ENCODE assay signal across 9 cellular contexts in genomic region chr19:45809643-45810159, GRCh38. TPM values are rescaled to one million over a fixed set of nuclear protein-coding genes. Genes with fewer than 3 reads are reported as not detected.
A peak's percentile ranks its signal among the peaks of the same experiment; 100 is the strongest.
DNase-seq lines count a peak whose midpoint lies in the region; ATAC-seq and TF ChIP-seq lines count a peak whose summit lies in the region.
"Had no signal": no experiment of that assay in that cellular context is flagged by ENCODE, and none has a peak within 500 bp of the region (broad histone marks: within the 10 kb centered on the region; RNA-seq: fewer than 3 reads in every experiment).

No MANE protein-coding gene starts in this region.

- H3K9me3 Mint-ChIP-seq in activated T-cell treated with anti-CD3 and anti-CD28 coated beads, Interleukin-2, amount 50 U/mL, for 72 hours = no peaks in the 10 kb centered on the region
- H3K9me3 Mint-ChIP-seq in endodermal cell = no peaks in the 10 kb centered on the region
- no peaks in the 10 kb centered on the region for H3K9me3 Mint-ChIP-seq in stimulated activated naive CD8-positive, alpha-beta T cell treated with anti-CD3 and anti-CD28 coated beads, Interleukin-15, amount 100 ng/mL, for 72 hours
- no peaks in the 10 kb centered on the region for H3K9me3 Mint-ChIP-seq in effector memory CD8-positive, alpha-beta T cell
- H3K9me3 Mint-ChIP-seq: memory B cell had no signal

- H3K36me3 ChIP-seq in endodermal cell (ENCODE audit: control insufficient read depth, insufficient read depth, low read length) = no peaks in the 10 kb centered on the region

- peak overlapping the region; percentile 48 for H3K27ac Mint-ChIP-seq in activated T-cell treated with anti-CD3 and anti-CD28 coated beads, Interleukin-2, amount 50 U/mL, for 72 hours
- H3K27ac Mint-ChIP-seq in endodermal cell = peak overlapping the region; percentile 46
- H3K27ac Mint-ChIP-seq in stimulated activated naive CD8-positive, alpha-beta T cell treated with anti-CD3 and anti-CD28 coated beads, Interleukin-15, amount 100 ng/mL, for 72 hours = peak overlapping the region in 1 of 2 donors; percentile 29
- H3K27ac Mint-ChIP-seq in effector memory CD8-positive, alpha-beta T cell = no peak overlapping the region
- H3K27ac Mint-ChIP-seq: memory B cell had no signal

- H3K4me1 ChIP-seq in endodermal cell (ENCODE audit: control insufficient read depth, insufficient read depth, low read length) = no peaks in the 10 kb centered on the region

- peaks cover 7% of the 10 kb centered on the region for H3K4me1 Mint-ChIP-seq in activated T-cell treated with anti-CD3 and anti-CD28 coated beads, Interleukin-2, amount 50 U/mL, for 72 hours (ENCODE audit: low read depth)
- H3K4me1 Mint-ChIP-seq in endodermal cell = peaks cover 1% of the 10 kb centered on the region
- peaks cover 8% of the 10 kb centered on the region for H3K4me1 Mint-ChIP-seq in stimulated activated naive CD8-positive, alpha-beta T cell treated with anti-CD3 and anti-CD28 coated beads, Interleukin-15, amount 100 ng/mL, for 72 hours
- no peaks in the 10 kb centered on the region for H3K4me1 Mint-ChIP-seq in effector memory CD8-positive, alpha-beta T cell (ENCODE audit: low read depth in 2 of 2)

- DNase-seq in activated T-cell treated with anti-CD3 and anti-CD28 coated beads, Interleukin-2, amount 50 U/mL, for 72 hours = no peak
- DNase-seq in activated T-cell treated with anti-CD3 and anti-CD28 coated beads, Interleukin-2, amount 50 U/mL, for 48 hours = no peak
- DNase-seq in NCI-H524 (lab: John Stamatoyannopoulos, UW) (peak; percentile 60 to 80), endodermal cell (peak; percentile 71), Ammon's horn (ENCODE audit: low spot score) (no peak)
- DNase-seq in stimulated activated naive CD8-positive, alpha-beta T cell treated with anti-CD3 and anti-CD28 coated beads, Interleukin-15, amount 100 ng/mL, for 72 hours = no peak
- DNase-seq in effector memory CD8-positive, alpha-beta T cell = no peak

- WGBS in endodermal cell (ENCODE audit: insufficient coverage in 1 of 2, insufficient read length in 1 of 2), 2 experiments = 68 to 78% methylated on average over 3 to 6 of the region's 7 CpGs

- no peaks in the 10 kb centered on the region for H3K27me3 ChIP-seq in endodermal cell (ENCODE audit: control insufficient read depth, insufficient read depth, low read length, poor library complexity, severe bottlenecking)

- H3K9ac ChIP-seq in endodermal cell (ENCODE audit: extremely low read depth, low read length, poor library complexity, severe bottlenecking) = no peak overlapping the region

- H3K4me3 Mint-ChIP-seq in activated T-cell treated with anti-CD3 and anti-CD28 coated beads, Interleukin-2, amount 50 U/mL, for 72 hours = peak overlapping the region; percentile 27 to 61
- no peak overlapping the region for H3K4me3 Mint-ChIP-seq in endodermal cell
- peak overlapping the region in 1 of 2 donors; percentile 37 for H3K4me3 Mint-ChIP-seq in stimulated activated naive CD8-positive, alpha-beta T cell treated with anti-CD3 and anti-CD28 coated beads, Interleukin-15, amount 100 ng/mL, for 72 hours
- no peak overlapping the region for H3K4me3 Mint-ChIP-seq in effector memory CD8-positive, alpha-beta T cell
- H3K4me3 Mint-ChIP-seq: memory B cell had no signal

- H3K9me3 ChIP-seq in endodermal cell (ENCODE audit: control insufficient read depth, low read length) = no peaks in the 10 kb centered on the region

- peak; percentile 38 to 73 for ATAC-seq in activated T-cell treated with anti-CD3 and anti-CD28 coated beads, Interleukin-2, amount 50 U/mL, for 72 hours (replicated peaks in 1 of 2)
- peak; percentile 39 for ATAC-seq in stimulated activated naive CD8-positive, alpha-beta T cell treated with anti-CD3 and anti-CD28 coated beads, Interleukin-15, amount 100 ng/mL, for 72 hours
- ATAC-seq in GM19324 (IDR thresholded peaks at IDR 0.05; ENCODE audit: low FRiP score, unreplicated experiment) = no peak
- ATAC-seq in effector memory CD8-positive, alpha-beta T cell (replicated peaks) = no peak

- no peak overlapping the region for H3K4me3 ChIP-seq in endodermal cell (ENCODE audit: low read length)

- H3K36me3 Mint-ChIP-seq in activated T-cell treated with anti-CD3 and anti-CD28 coated beads, Interleukin-2, amount 50 U/mL, for 72 hours (ENCODE audit: insufficient read depth in 2 of 2) = no peaks in the 10 kb centered on the region
- peaks cover 2% of the 10 kb centered on the region for H3K36me3 Mint-ChIP-seq in endodermal cell (ENCODE audit: low read depth)
- peaks cover 9% of the 10 kb centered on the region for H3K36me3 Mint-ChIP-seq in effector memory CD8-positive, alpha-beta T cell (ENCODE audit: insufficient read depth)
- H3K36me3 Mint-ChIP-seq: memory B cell had no signal

- no peak overlapping the region for H3K27ac ChIP-seq in endodermal cell (ENCODE audit: low read depth, low read length)

- no peak for TF ChIP-seq CTCF in endodermal cell (conservative IDR thresholded peaks at IDR 0.05)

- H3K27me3 Mint-ChIP-seq in activated T-cell treated with anti-CD3 and anti-CD28 coated beads, Interleukin-2, amount 50 U/mL, for 72 hours (ENCODE audit: low read depth) = peaks cover 6% of the 10 kb centered on the region
- peaks cover 7% of the 10 kb centered on the region for H3K27me3 Mint-ChIP-seq in endodermal cell (ENCODE audit: insufficient read depth)
- peaks cover 47% of the 10 kb centered on the region for H3K27me3 Mint-ChIP-seq in stimulated activated naive CD8-positive, alpha-beta T cell treated with anti-CD3 and anti-CD28 coated beads, Interleukin-15, amount 100 ng/mL, for 72 hours
- no peaks in the 10 kb centered on the region for H3K27me3 Mint-ChIP-seq in effector memory CD8-positive, alpha-beta T cell

RNA-seq across cellular contexts. Expression of gene RSPH6A, which starts 5.4 kb away (rescaled TPM):
- total RNA-seq in activated T-cell treated with anti-CD3 and anti-CD28 coated beads, Interleukin-2, amount 50 U/mL, for 72 hours = under 1 TPM; 0.43 to 0.60 TPM
- total RNA-seq in endodermal cell = under 1 TPM; 0.53 TPM
- 0.21 TPM for polyA plus RNA-seq in endodermal cell (2013, experiment 1 of 2)
- 0.17 TPM for polyA plus RNA-seq in endodermal cell (2013, experiment 2 of 2)

RNA-seq across cellular contexts. Expression of gene DMWD, which starts 17.1 kb away (rescaled TPM):
- total RNA-seq in activated T-cell treated with anti-CD3 and anti-CD28 coated beads, Interleukin-2, amount 50 U/mL, for 72 hours = 10 to 100 TPM; 36.7 to 54.1 TPM
- 10 to 100 TPM; 86.4 to 86.9 TPM for total RNA-seq in endodermal cell
- polyA plus RNA-seq in endodermal cell (2013, experiment 1 of 2) = 61.6 TPM
- polyA plus RNA-seq in endodermal cell (2013, experiment 2 of 2) = 53.9 TPM

RNA-seq across cellular contexts. Expression of gene DMPK, which starts 27.4 kb away (rescaled TPM):
- total RNA-seq in activated T-cell treated with anti-CD3 and anti-CD28 coated beads, Interleukin-2, amount 50 U/mL, for 72 hours = 10 to 100 TPM; 31.7 to 42.4 TPM
- total RNA-seq in endodermal cell = 10 to 100 TPM; 58.8 to 75.9 TPM
- polyA plus RNA-seq in endodermal cell (2013, experiment 1 of 2) = 50.5 TPM
- 46.7 TPM for polyA plus RNA-seq in endodermal cell (2013, experiment 2 of 2)

RNA-seq across cellular contexts. Expression of gene SIX5, which starts 40.6 kb away (rescaled TPM):
- 1 to 10 TPM; 3.7 to 5.2 TPM for total RNA-seq in activated T-cell treated with anti-CD3 and anti-CD28 coated beads, Interleukin-2, amount 50 U/mL, for 72 hours
- 10 to 100 TPM; 41.6 to 46.4 TPM for total RNA-seq in endodermal cell
- polyA plus RNA-seq in endodermal cell (2013, experiment 1 of 2) = 38.7 TPM
- 33.4 TPM for polyA plus RNA-seq in endodermal cell (2013, experiment 2 of 2)

RNA-seq across cellular contexts. Expression of gene SYMPK, which starts 53.2 kb away (rescaled TPM):
- 100 to 1,000 TPM in 1 of 2 donors, 10 to 100 TPM in 1; 95.5 to 112 TPM for total RNA-seq in activated T-cell treated with anti-CD3 and anti-CD28 coated beads, Interleukin-2, amount 50 U/mL, for 72 hours
- 100 to 1,000 TPM; 104 to 119 TPM for total RNA-seq in endodermal cell
- 68.8 TPM for polyA plus RNA-seq in endodermal cell (2013, experiment 1 of 2)
- 64.9 TPM for polyA plus RNA-seq in endodermal cell (2013, experiment 2 of 2)

Comparison
In these comparisons a context has a peak if more than half of its experiments do, and no peak if none do; other contexts are left out.
1. ATAC-seq: peak in activated T-cell treated with anti-CD3 and anti-CD28 coated beads, Interleukin-2, amount 50 U/mL, for 72 hours (2 of 2) and stimulated activated naive CD8-positive, alpha-beta T cell treated with anti-CD3 and anti-CD28 coated beads, Interleukin-15, amount 100 ng/mL, for 72 hours (single experiment); none in GM19324 (single experiment) and effector memory CD8-positive, alpha-beta T cell (single experiment).
2. DNase-seq: peak in NCI-H524 (2 of 2) and endodermal cell (single experiment); none in activated T-cell treated with anti-CD3 and anti-CD28 coated beads, Interleukin-2, amount 50 U/mL, for 72 hours (0 of 2), activated T-cell treated with anti-CD3 and anti-CD28 coated beads, Interleukin-2, amount 50 U/mL, for 48 hours (0 of 2), stimulated activated naive CD8-positive, alpha-beta T cell treated with anti-CD3 and anti-CD28 coated beads, Interleukin-15, amount 100 ng/mL, for 72 hours (0 of 2), effector memory CD8-positive, alpha-beta T cell (0 of 3) and Ammon's horn (single experiment).
3. H3K27ac Mint-ChIP-seq: peak in activated T-cell treated with anti-CD3 and anti-CD28 coated beads, Interleukin-2, amount 50 U/mL, for 72 hours (single experiment) and endodermal cell (single experiment); none in effector memory CD8-positive, alpha-beta T cell (0 of 2).
4. H3K4me3 Mint-ChIP-seq: peak in activated T-cell treated with anti-CD3 and anti-CD28 coated beads, Interleukin-2, amount 50 U/mL, for 72 hours (2 of 2); none in endodermal cell (single experiment) and effector memory CD8-positive, alpha-beta T cell (0 of 2).